1 cellular context compared by ENCODE assay signal in genomic region chr3:3065876-3066275, GRCh38.
TF ChIP-seq lines count a peak whose summit lies in the region.

No MANE protein-coding gene starts in this region.

TF ChIP-seq in K562, 482 proteins besides CTCF, POLR2A, EP300 and RAD21 (continued from another document):
- TF ChIP-seq THAP7 (CRISPR knock-in tag; IDR thresholded peaks at IDR 0.05) (no peak), SRF (CRISPR knock-in tag; IDR thresholded peaks at IDR 0.05) (peak in 1 of 2 experiments; percentile 86; a peak in 2 of 4 replicates), FOS (IDR thresholded peaks at IDR 0.05; ENCODE audit: extremely low read depth, insufficient read length) (no peak), HLTF (IDR thresholded peaks at IDR 0.05) (no peak), NFE2L1 (tag; IDR thresholded peaks at IDR 0.05; ENCODE audit: borderline replicate concordance, low read depth) (peak; percentile 28; the same call in 1 of the 2 replicates), ASH1L (IDR thresholded peaks at IDR 0.05; ENCODE audit: borderline replicate concordance, low read depth, partially characterized antibody) (no peak), E2F5 (CRISPR knock-in tag; IDR thresholded peaks at IDR 0.05) (no peak), PHTF2 (CRISPR knock-in tag; IDR thresholded peaks at IDR 0.05) (no peak), ZNF316 (IDR thresholded peaks at IDR 0.05) (peak; percentile 43; the same call in 1 of the 2 replicates), MAZ (CRISPR knock-in tag; conservative IDR thresholded peaks at IDR 0.05 in 1 of 2, IDR thresholded peaks at IDR 0.05 in 1 of 2) (no peak), SRSF7 (optimal IDR thresholded peaks at IDR 0.05; ENCODE audit: low read depth, low read length) (no peak), ZNF77 (CRISPR knock-in tag; IDR thresholded peaks at IDR 0.05) (no peak), NFE2 (IDR thresholded peaks at IDR 0.05; ENCODE audit: low read depth) (peak; percentile 56), ZNF253 (CRISPR knock-in tag; conservative IDR thresholded peaks at IDR 0.05) (no peak), HDAC3 (IDR thresholded peaks at IDR 0.05; ENCODE audit: borderline replicate concordance, partially characterized antibody) (no peak), RFX1 (IDR thresholded peaks at IDR 0.05) (no peak), HDAC8 (tag; IDR thresholded peaks at IDR 0.05) (no peak)
